In the genomic region with DNA sequence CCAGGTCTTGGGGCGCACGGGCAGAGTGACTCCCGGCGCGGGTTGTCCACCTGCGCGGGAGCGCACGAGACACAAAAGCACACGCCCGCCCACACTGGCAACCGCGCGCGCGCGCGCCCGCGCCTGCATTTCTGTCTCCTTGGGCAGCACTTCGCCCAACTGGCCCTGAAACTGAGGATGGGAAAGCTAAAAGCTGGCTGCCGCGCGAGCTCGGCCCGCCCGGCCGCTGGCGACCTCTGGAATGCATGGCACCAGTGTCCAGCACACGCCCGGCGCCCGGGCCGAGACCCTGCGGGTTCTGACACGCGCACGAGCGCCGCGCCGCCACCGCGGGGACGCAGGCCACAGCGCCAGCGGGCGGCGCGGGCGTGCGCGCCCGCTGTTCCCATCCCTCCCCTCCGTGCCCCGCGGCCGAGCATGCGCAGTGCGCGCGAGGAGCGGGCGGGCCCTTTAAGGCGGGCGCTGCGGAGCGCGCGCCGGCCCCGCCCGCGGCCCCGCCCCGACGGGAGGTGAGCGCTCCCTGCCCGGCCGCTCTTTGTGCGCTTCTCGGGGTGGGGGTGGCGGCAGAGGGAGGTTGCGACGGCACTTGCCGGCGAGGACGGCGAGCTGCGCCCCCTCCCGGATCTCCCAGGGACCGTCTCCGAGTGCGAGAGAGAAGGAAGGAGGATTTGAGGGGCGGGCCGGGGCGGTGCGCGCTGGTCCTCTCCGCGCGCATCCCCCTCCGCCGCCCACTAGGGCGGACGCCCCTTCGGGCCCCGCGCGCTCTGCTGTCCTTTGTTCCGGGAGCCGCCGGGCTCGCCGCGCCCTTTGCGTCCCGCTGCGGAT, we compare ENCODE assay signal across 8 cellular contexts. TPM values are rescaled to one million over a fixed set of nuclear protein-coding genes. Genes with fewer than 3 reads are reported as not detected.
A peak's percentile ranks its signal among the peaks of the same experiment; 100 is the strongest.
DNase-seq lines count a peak whose midpoint lies in the region; ATAC-seq and TF ChIP-seq lines count a peak whose summit lies in the region.

No MANE protein-coding gene starts in this region.

- peak overlapping the region; percentile 68 to 98 (median 86) for H3K4me3 ChIP-seq in BLaER1 treated with 17β-estradiol and CSF1 and Interleukin-3, amounts not matched to agents 10 nM and 100 nM
- H3K4me3 ChIP-seq in duodenal mucosa (ENCODE audit: low read depth in 1 of 2, low read length in 2 of 2) (peak overlapping the region; percentile 78 to 88), lung (peak overlapping the region; percentile 64)

- WGBS in lung, 2 donors, result 0% methylated on average over 72 to 119 of the region's 119 CpGs

- no peaks in the 10 kb centered on the region for H3K27me3 ChIP-seq in BLaER1 treated with 17β-estradiol and CSF1 and Interleukin-3, amounts not matched to agents 10 nM and 100 nM
- H3K27me3 ChIP-seq in duodenal mucosa (ENCODE audit: control insufficient read depth in 1 of 2, insufficient read depth in 2 of 2, low read length in 2 of 2), result peaks cover 19 to 20% of the 10 kb centered on the region in 2 donors
- H3K27me3 ChIP-seq in lung (ENCODE audit: control insufficient read depth, insufficient read depth), result no peaks in the 10 kb centered on the region

- H3K36me3 ChIP-seq in BLaER1 treated with 17β-estradiol and CSF1 and Interleukin-3, amounts not matched to agents 10 nM and 100 nM, result peaks cover 12 to 24% (median 17%) of the 10 kb centered on the region in 11 experiments; a peak in 20 of 22 replicates
- H3K36me3 ChIP-seq in duodenal mucosa (ENCODE audit: control insufficient read depth in 1 of 2, insufficient read depth in 2 of 2, low read length in 2 of 2) (no peaks in the 10 kb centered on the region), lung (ENCODE audit: control insufficient read depth in 2 of 2, insufficient read depth in 2 of 2, low read length in 2 of 2) (peaks cover 0 to 2% of the 10 kb centered on the region in 2 donors)

- peak overlapping the region; percentile 86 to 98 (median 94) for H3K9ac ChIP-seq in BLaER1 treated with 17β-estradiol and CSF1 and Interleukin-3, amounts not matched to agents 10 nM and 100 nM
- peak overlapping the region; percentile 63 to 64 for H3K9ac ChIP-seq in duodenal mucosa (ENCODE audit: low read depth in 1 of 2, low read length in 2 of 2)

- ATAC-seq in GM19324 (IDR thresholded peaks at IDR 0.05; ENCODE audit: low FRiP score, unreplicated experiment), result peak; percentile 78
- ATAC-seq in HG03460 (IDR thresholded peaks at IDR 0.05; ENCODE audit: unreplicated experiment), result peak; percentile 53
- peak; percentile 88 for ATAC-seq in lung (ENCODE audit: insufficient read depth, low FRiP score)

- H3K4me1 ChIP-seq in BLaER1 treated with 17β-estradiol and CSF1 and Interleukin-3, amounts not matched to agents 10 nM and 100 nM, result peaks cover 16 to 43% (median 37%) of the 10 kb centered on the region in 10 experiments
- peaks cover 4 to 13% of the 10 kb centered on the region in 2 donors for H3K4me1 ChIP-seq in duodenal mucosa (ENCODE audit: control insufficient read depth in 1 of 2, insufficient read depth in 2 of 2, low read length in 2 of 2)
- H3K4me1 ChIP-seq in lung (ENCODE audit: control insufficient read depth in 2 of 2, insufficient read depth in 2 of 2, low read length in 2 of 2), result peaks cover 0 to 17% of the 10 kb centered on the region in 2 donors

- peak; percentile 51 for TF ChIP-seq CTCF in lung (IDR thresholded peaks at IDR 0.05; ENCODE audit: control extremely low read depth, extremely low read depth)

- no peaks in the 10 kb centered on the region for H3K9me3 ChIP-seq in BLaER1 treated with 17β-estradiol and CSF1 and Interleukin-3, amounts not matched to agents 10 nM and 100 nM (replicated peaks in 1 of 11)
- no peaks in the 10 kb centered on the region for H3K9me3 ChIP-seq in duodenal mucosa (ENCODE audit: control insufficient read depth in 1 of 2, low read length in 2 of 2)
- no peaks in the 10 kb centered on the region for H3K9me3 ChIP-seq in lung (ENCODE audit: control insufficient read depth in 2 of 2, insufficient read depth in 1 of 2, low read length in 1 of 2)

- H4K20me1 ChIP-seq in BLaER1 treated with 17β-estradiol and CSF1 and Interleukin-3, amounts not matched to agents 10 nM and 100 nM, result peaks cover 16 to 39% (median 29%) of the 10 kb centered on the region in 11 experiments

- H3K4me2 ChIP-seq in BLaER1 treated with 17β-estradiol and CSF1 and Interleukin-3, amounts not matched to agents 10 nM and 100 nM, result peak overlapping the region; percentile 74 to 94 (median 86)

- peak overlapping the region; percentile 81 to 99 (median 98) for H3K27ac ChIP-seq in BLaER1 treated with 17β-estradiol and CSF1 and Interleukin-3, amounts not matched to agents 10 nM and 100 nM
- H3K27ac ChIP-seq in duodenal mucosa (ENCODE audit: low read depth, low read length) (peak overlapping the region; percentile 81), lung (ENCODE audit: low read depth in 1 of 2, low read length in 1 of 2) (peak overlapping the region; percentile 91 to 97)

- DNase-seq in NCI-H526 (lab: John Stamatoyannopoulos, UW), result peak; percentile 77 to 97
- DNase-seq in activated CD4-positive, alpha-beta T cell treated with anti-CD3 and anti-CD28 coated beads, Interleukin-2, amount 50 U/mL, for 48 hours, result peak; percentile 86 to 89
- DNase-seq in lung (ENCODE audit: low spot score), result peak; percentile 87
- DNase-seq in stimulated activated CD4-positive, alpha-beta T cell treated with anti-CD3 and anti-CD28 coated beads, TNF-alpha, amount 100 ng/mL, for 1 hour (ENCODE audit: low read depth in 3 of 3, low spot score in 1 of 3), result peak; percentile 62 to 80 (median 75)

RNA-seq across cellular contexts. Expression of a gene that starts 1.1 kb away (rescaled TPM):
- 1 to 10 TPM; 2.5 to 6.3 TPM for total RNA-seq in lung
- 1 to 10 TPM in 1 of 2 donors, under 1 TPM in 1; 0.89 to 1.0 TPM for polyA plus RNA-seq in lung

Comparison
In these comparisons a context has a peak if more than half of its experiments do, and no peak if none do; other contexts are left out.
1. Peak in every context shown above with its lines: DNase-seq, ATAC-seq, H3K4me3 ChIP-seq and H3K27ac ChIP-seq.